Comparison of ENCODE assay signal across 17 cellular contexts in genomic region chr5:13107553-13107952, GRCh38.
DNase-seq lines count a peak whose midpoint lies in the region; ATAC-seq, FAIRE-seq and TF ChIP-seq lines count a peak whose summit lies in the region.
"Had no signal": no experiment of that assay in that cellular context is flagged by ENCODE, and none has a peak within 500 bp of the region (broad histone marks: within the 10 kb centered on the region; RNA-seq: fewer than 3 reads in every experiment).

No MANE protein-coding gene starts in this region.

- no peak for TF ChIP-seq CTCF in astrocyte (IDR thresholded peaks at IDR 0.05; ENCODE audit: insufficient read depth, low read depth, low read length)

- no peak overlapping the region for H3K27ac Mint-ChIP-seq in astrocyte (ENCODE audit: unreplicated experiment)
- no peak overlapping the region for H3K27ac Mint-ChIP-seq in activated CD4-positive, alpha-beta T cell treated with anti-CD3 and anti-CD28 coated beads for 36 hours
- H3K27ac Mint-ChIP-seq: B cell; CD4-positive, alpha-beta T cell; H9 had no signal

- no peaks in the 10 kb centered on the region for H3K79me2 ChIP-seq in astrocyte (ENCODE audit: insufficient read depth, low read length)

- no peak overlapping the region for H3K9ac ChIP-seq in astrocyte (ENCODE audit: low read length)

- no peaks in the 10 kb centered on the region for H3K27me3 Mint-ChIP-seq in astrocyte (ENCODE audit: low read depth, unreplicated experiment)
- H3K27me3 Mint-ChIP-seq in activated CD4-positive, alpha-beta T cell treated with anti-CD3 and anti-CD28 coated beads for 36 hours, result no peaks in the 10 kb centered on the region
- H3K27me3 Mint-ChIP-seq: B cell; CD4-positive, alpha-beta T cell had no signal

- no peak overlapping the region for H3K4me3 ChIP-seq in astrocyte (ENCODE audit: insufficient read depth, low read depth, low read length)

- H3K36me3 ChIP-seq in astrocyte (ENCODE audit: insufficient read depth, low read length), result no peaks in the 10 kb centered on the region

- FAIRE-seq in astrocyte (lab: Jason Lieb, UNC), result no peak
- FAIRE-seq: G401.6, GM12891 had no signal

- POLR2A ChIA-PET in activated CD4-positive, alpha-beta T cell treated with anti-CD3 and anti-CD28 coated beads for 36 hours (lab: Charles Lee), result no interaction called here

- H3K4me1 Mint-ChIP-seq in astrocyte (ENCODE audit: low read depth, unreplicated experiment), result peaks cover 6% of the 10 kb centered on the region
- no peaks in the 10 kb centered on the region for H3K4me1 Mint-ChIP-seq in activated CD4-positive, alpha-beta T cell treated with anti-CD3 and anti-CD28 coated beads for 36 hours
- H3K4me1 Mint-ChIP-seq: B cell, H9 had no signal

- no peaks in the 10 kb centered on the region for H3K27me3 ChIP-seq in astrocyte (ENCODE audit: insufficient read depth, low read length)

- H2AFZ ChIP-seq in astrocyte (ENCODE audit: low read depth, low read length), result no peak overlapping the region

- no peaks in the 10 kb centered on the region for H4K20me1 ChIP-seq in astrocyte (ENCODE audit: insufficient read depth, low read length)

- no peak for ATAC-seq in HG03565 (IDR thresholded peaks at IDR 0.05; ENCODE audit: unreplicated experiment)
- ATAC-seq in activated CD4-positive, alpha-beta T cell treated with anti-CD3 and anti-CD28 coated beads for 36 hours, result no peak

- no peaks in the 10 kb centered on the region for H3K4me1 ChIP-seq in astrocyte (ENCODE audit: insufficient read depth, low read length)

- peak; percentile 56 for DNase-seq in ELR (ENCODE audit: low read depth)
- DNase-seq in M059J (ENCODE audit: low read depth), result peak; percentile 11
- DNase-seq in astrocyte (ENCODE audit: low read depth), result peak; percentile 0
- peak; percentile 25 for DNase-seq in kidney tubule cell (ENCODE audit: low spot score)
- DNase-seq in NCI-H82 treated with DMSO at 0.1 percent for 48 hours (lab: John Stamatoyannopoulos, UW; ENCODE audit: unreplicated experiment), result no peak
- DNase-seq in activated CD4-positive, alpha-beta T cell treated with anti-CD3 and anti-CD28 coated beads for 36 hours, result no peak
- DNase-seq: C1 segment of cervical spinal cord; Calu3; CD4-positive, alpha-beta T cell; DMS 273 treated with DMSO at 0.1 percent for 48 hours; DMS79; GOT3; H9 had no signal

- H3K36me3 Mint-ChIP-seq in astrocyte (ENCODE audit: low read depth, unreplicated experiment), result no peaks in the 10 kb centered on the region
- H3K36me3 Mint-ChIP-seq in activated CD4-positive, alpha-beta T cell treated with anti-CD3 and anti-CD28 coated beads for 36 hours (ENCODE audit: low read depth), result no peaks in the 10 kb centered on the region

- peaks cover 2% of the 10 kb centered on the region for H3K9me3 Mint-ChIP-seq in astrocyte (ENCODE audit: unreplicated experiment)
- H3K9me3 Mint-ChIP-seq in activated CD4-positive, alpha-beta T cell treated with anti-CD3 and anti-CD28 coated beads for 36 hours (ENCODE audit: low read depth), result peaks cover 17% of the 10 kb centered on the region
- H3K9me3 Mint-ChIP-seq: H9 had no signal

- H3K4me2 ChIP-seq in astrocyte (ENCODE audit: low read length), result no peak overlapping the region

- H3K4me3 Mint-ChIP-seq in astrocyte (ENCODE audit: unreplicated experiment), result no peak overlapping the region
- no peak overlapping the region for H3K4me3 Mint-ChIP-seq in activated CD4-positive, alpha-beta T cell treated with anti-CD3 and anti-CD28 coated beads for 36 hours
- H3K4me3 Mint-ChIP-seq: B cell; CD4-positive, alpha-beta T cell; H9 had no signal

- H3K9me3 ChIP-seq in astrocyte (ENCODE audit: insufficient read depth, low read depth, low read length), result no peaks in the 10 kb centered on the region

- intact Hi-C loops in activated CD4-positive, alpha-beta T cell treated with anti-CD3 and anti-CD28 coated beads for 36 hours (cut with DNase I, micrococcal nuclease), result no loop called here

- H3K27ac ChIP-seq in astrocyte (ENCODE audit: low read depth, low read length), result no peak overlapping the region

- CTCF ChIA-PET in activated CD4-positive, alpha-beta T cell treated with anti-CD3 and anti-CD28 coated beads for 36 hours (lab: Charles Lee), result no interaction called here

Comparison
In these comparisons a context has a peak if more than half of its experiments do, and no peak if none do; other contexts are left out.
1. DNase-seq: peak in ELR (single experiment), M059J (single experiment), astrocyte (single experiment) and kidney tubule cell (single experiment); none in NCI-H82 treated with DMSO at 0.1 percent for 48 hours (single experiment) and activated CD4-positive, alpha-beta T cell treated with anti-CD3 and anti-CD28 coated beads for 36 hours (single experiment).